Comparison of ENCODE assay signal across 8 cellular contexts in the genomic region with DNA sequence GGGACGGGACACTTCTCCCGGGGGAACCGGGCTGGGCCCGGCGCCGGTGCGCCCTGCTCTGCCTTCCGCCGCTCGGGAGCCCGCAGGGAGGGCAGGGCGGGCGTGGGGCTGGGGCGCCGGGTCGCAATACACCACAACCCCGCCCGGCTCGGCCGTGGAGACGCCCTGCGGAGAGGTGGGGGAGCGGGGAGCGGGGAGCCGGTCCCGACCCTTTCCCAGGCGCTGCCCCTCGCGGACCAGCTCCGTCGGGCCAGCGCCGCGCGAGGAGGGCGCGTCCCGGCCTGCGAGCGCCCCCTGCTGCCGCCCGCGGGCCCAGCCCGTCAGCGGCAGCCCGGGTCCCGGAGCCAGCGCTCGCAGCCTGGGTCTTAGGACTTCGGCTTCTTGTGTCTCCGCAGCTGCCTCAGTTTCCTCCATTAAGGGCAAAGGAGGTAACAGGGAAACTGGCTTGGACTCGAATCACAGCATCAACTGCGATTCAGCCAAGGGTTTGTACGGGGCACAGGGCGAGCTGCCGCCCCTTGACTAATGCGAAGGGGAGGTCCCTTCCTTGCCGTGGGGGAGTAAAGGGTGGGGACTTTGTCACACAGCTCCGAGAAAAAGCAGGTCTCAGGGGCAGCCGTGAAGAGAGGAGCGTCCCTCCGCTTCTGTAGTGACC. TPM values are rescaled to one million over a fixed set of nuclear protein-coding genes. Genes with fewer than 3 reads are reported as not detected.
DNase-seq lines count a peak whose midpoint lies in the region; ATAC-seq, FAIRE-seq and TF ChIP-seq lines count a peak whose summit lies in the region.

No MANE protein-coding gene starts in this region.

- POLR2A ChIA-PET in GM12878 (lab: Charles Lee): interaction anchor here (1.3 kb wide), 1 partner anchor 21 kb away, joined by 3 read pairs; the partner anchor contains the start of gene ASTL

- CTCF ChIA-PET in GM12878 (lab: Yijun Ruan, JAX): interaction anchor here (0.8 to 3.8 kb wide), 19 partner anchors 14 to 291 kb away, joined by 3 to 33 read pairs (median 4); partner anchors contain the start of gene ASTL

- no peaks in the 10 kb centered on the region; the same call in 1 of the 2 replicates for H4K20me1 ChIP-seq in GM12878 (ENCODE audit: control insufficient read depth, insufficient read depth)

- RAD21 ChIA-PET in GM12878 (lab: Charles Lee; ENCODE audit: unreplicated experiment): interaction anchor here (0.9 to 2.8 kb wide), 10 partner anchors 21 to 393 kb away, joined by 3 to 21 read pairs (median 3); no protein-coding TSS in a partner anchor

- intact Hi-C loops in GM12878 (cut with micrococcal nuclease; ENCODE audit: unreplicated experiment): loop anchor here (2.0 to 5.0 kb wide), 2 partner anchors 124 to 150 kb away; partner anchors contain the start of genes CIAO1 and TMEM127

- no peak for TF ChIP-seq EP300 in GM12878 (IDR thresholded peaks at IDR 0.05; ENCODE audit: borderline replicate concordance in 1 of 2, control insufficient read depth in 1 of 2, low read depth in 2 of 2, low read length in 2 of 2)

- peak; percentile 57 for ATAC-seq in GM19372 (IDR thresholded peaks at IDR 0.05; ENCODE audit: low read depth, unreplicated experiment)
- peak; percentile 65 for ATAC-seq in HG03571 (IDR thresholded peaks at IDR 0.05; ENCODE audit: unreplicated experiment)
- peak; percentile 91 for ATAC-seq in GM12878

- in situ Hi-C loops in GM12878 (cut with MboI): no loop called here

- peak overlapping the region; percentile 62 for H2AFZ ChIP-seq in GM12878 (ENCODE audit: control insufficient read depth, low read depth, low read length)

- no peaks in the 10 kb centered on the region for H3K79me2 ChIP-seq in GM12878 (ENCODE audit: control insufficient read depth, insufficient read depth, low read length)

- TF ChIP-seq RAD21 in GM12878 (IDR thresholded peaks at IDR 0.05; ENCODE audit: insufficient read depth, low read depth, low read length): peak; percentile 76

- no TSS peak for BruUV-seq in GM12878 (replicated peaks; lab: Mats Ljungman, UMichigan)

- peaks cover 10% of the 10 kb centered on the region for H3K4me1 ChIP-seq in GM12878 (ENCODE audit: control insufficient read depth, insufficient read depth, low read length)

- DNase-seq in COR-L47 (lab: John Stamatoyannopoulos, UW) (peak; percentile 19), T-helper 2 cell (peak; percentile 44 to 61 (median 48)), GM12878 (ENCODE audit: low read depth, low spot score) (no peak), iPS-NIHi7 (ENCODE audit: extremely low spot score) (peak; percentile 95), HCEC 1CT (no peak)
- DNase-seq in stimulated activated CD4-positive, alpha-beta T cell treated with anti-CD3 and anti-CD28 coated beads, Interleukin-12 subunit alpha, Interleukin-12 subunit beta, amount 100 ng/mL, for 4 hours: peak; percentile 71

- peak; percentile 60 to 88 (median 79); a peak in 5 of 6 replicates for TF ChIP-seq CTCF in GM12878 (IDR thresholded peaks at IDR 0.05 in 2 of 3, conservative IDR thresholded peaks at IDR 0.05 in 1 of 3; ENCODE audit: control insufficient read depth in 2 of 3, extremely low read depth in 1 of 3, insufficient read depth in 1 of 3, low read depth in 3 of 3, low read length in 3 of 3)

- TF ChIP-seq POLR2A in GM12878 (IDR thresholded peaks at IDR 0.05; ENCODE audit: low read depth, low read length): no peak

- H3K27me3 ChIP-seq in GM12878 (replicated peaks in 1 of 2; ENCODE audit: control insufficient read depth in 2 of 2, insufficient read depth in 2 of 2, low read length in 1 of 2): peaks cover 0 to 1% of the 10 kb centered on the region in 2 experiments; a peak in 2 of 4 replicates

- no peaks in the 10 kb centered on the region for H3K36me3 ChIP-seq in GM12878 (ENCODE audit: control insufficient read depth in 2 of 2, insufficient read depth in 2 of 2, low read length in 1 of 2)

- SMC1A ChIA-PET in GM12878 (lab: Charles Lee; ENCODE audit: uncharacterized antibody, unreplicated experiment): interaction anchor here (1.2 to 1.6 kb wide), 4 partner anchors 14 to 125 kb away, joined by 4 to 12 read pairs (median 5); partner anchors contain the start of gene ANKRD36C

- WGBS in GM12878 (ENCODE audit: insufficient coverage, insufficient replicate concordance, low lambda C conversion rate, missing lambda C conversion rate): under 1% methylated on average over 17 of the region's 62 CpGs

- no peak overlapping the region for H3K9ac ChIP-seq in GM12878 (ENCODE audit: control insufficient read depth, insufficient read depth, low read length)

- no peak for FAIRE-seq in GM12878 (lab: Jason Lieb, UNC)

- no peak overlapping the region for H3K27ac ChIP-seq in GM12878 (ENCODE audit: control insufficient read depth, insufficient read depth)

- peak overlapping the region; percentile 62 for H3K4me3 ChIP-seq in GM12878

- H3K4me2 ChIP-seq in GM12878 (ENCODE audit: control insufficient read depth, insufficient read depth): peak overlapping the region; percentile 93

- H3K9me3 ChIP-seq in GM12878 (replicated peaks; ENCODE audit: control insufficient read depth, insufficient read depth, low read length): no peaks in the 10 kb centered on the region

TF ChIP-seq in GM12878, 131 proteins besides CTCF, POLR2A, EP300 and RAD21 (continues in another document):
- 0 out of 2 replicates have a peak, but pooled peaks have one; percentile 45 for TF ChIP-seq BACH1 (IDR thresholded peaks at IDR 0.05; ENCODE audit: borderline replicate concordance)

RNA-seq across cellular contexts. Expression of gene ADRA2B, which starts 0.6 kb away (rescaled TPM):
- total RNA-seq in GM12878 (2013; cell fraction: nucleolus; rRNA removed): 0.31 TPM in 1 of 2 replicates, not detected in the other
- total RNA-seq in GM12878 (2014; rRNA removed): 0.05 TPM in 1 of 2 replicates, not detected in the other
- 0.05 TPM in 1 of 2 replicates, not detected in the other for total RNA-seq in GM12878 (2014; rRNA removed; fragmentation: Illumina TruSeq; extraction: Trizol)
- 0.10 TPM in 1 of 2 replicates, not detected in the other for total RNA-seq in GM12878 (2021)
- polyA plus RNA-seq in GM12878 (2011; ENCODE audit: low read depth): not detected
- not detected in 2 replicates for polyA plus RNA-seq in GM12878 (2011; rRNA removed)
- not detected in 2 replicates for polyA plus RNA-seq in GM12878 (2011; cell fraction: cytosol; rRNA removed)
- polyA plus RNA-seq in GM12878 (2011; cell fraction: nucleus; rRNA removed): 0.79 and 0.84 TPM in 2 replicates
- 0.16 and 0.22 TPM in 2 replicates for polyA plus RNA-seq in GM12878 (2012)
- polyA plus RNA-seq in GM12878 (2014; fragmentation: Illumina TruSeq; extraction: Trizol): 0.01 TPM in 1 of 2 replicates, not detected in the other
- polyA plus RNA-seq in GM12878 (2014; fragmentation: Nextera tagmentation; extraction: Ambion mirVana): under 1 TPM in 1 of 2 experiments, not detected in 1; 0.03 TPM
- 0.05 and 0.09 TPM in 2 replicates for polyA plus RNA-seq in GM12878 (2014; rRNA removed)
- polyA plus RNA-seq in GM12878 (2016; fragmentation: Nextera tagmentation; extraction: Ambion mirVana): not detected
- not detected in 2 replicates for polyA minus RNA-seq in GM12878 (2011; rRNA and poly(A)+ RNA removed)
- not detected in 2 replicates for polyA minus RNA-seq in GM12878 (2011; cell fraction: cytosol; rRNA and poly(A)+ RNA removed)
- 0.10 TPM in 1 of 2 replicates, not detected in the other for polyA minus RNA-seq in GM12878 (2011; cell fraction: nucleus; rRNA and poly(A)+ RNA removed)

RNA-seq across cellular contexts. Expression of gene ASTL, which starts 21.3 kb away (rescaled TPM):
- 0.76 and 2.4 TPM in 2 replicates for total RNA-seq in GM12878 (2013; cell fraction: nucleolus; rRNA removed)
- total RNA-seq in GM12878 (2014; rRNA removed) (0.27 and 0.40 TPM in 2 replicates), GM12878 (2014; rRNA removed; fragmentation: Illumina TruSeq; extraction: Trizol) (0.54 TPM in 1 of 2 replicates, not detected in the other), GM12878 (2021) (0.43 and 1.0 TPM in 2 replicates)
- polyA plus RNA-seq in GM12878 (2011; ENCODE audit: low read depth): 0.72 TPM
- polyA plus RNA-seq in GM12878 (2011; rRNA removed) (0.10 and 0.37 TPM in 2 replicates), GM12878 (2014; fragmentation: Illumina TruSeq; extraction: Trizol) (0.24 TPM in 1 of 2 replicates, not detected in the other), GM12878 (2014; fragmentation: Nextera tagmentation; extraction: Ambion mirVana) (not detected), GM12878 (2014; rRNA removed) (0.18 and 0.37 TPM in 2 replicates), GM12878 (2016; fragmentation: Nextera tagmentation; extraction: Ambion mirVana) (not detected)
- 0.34 and 0.53 TPM in 2 replicates for polyA plus RNA-seq in GM12878 (2011; cell fraction: cytosol; rRNA removed)
- 2.4 TPM in 2 replicates for polyA plus RNA-seq in GM12878 (2011; cell fraction: nucleus; rRNA removed)
- polyA plus RNA-seq in GM12878 (2012): 1.3 and 2.0 TPM in 2 replicates
- polyA minus RNA-seq in GM12878 (2011; rRNA and poly(A)+ RNA removed): 0.52 and 0.95 TPM in 2 replicates
- not detected in 2 replicates for polyA minus RNA-seq in GM12878 (2011; cell fraction: cytosol; rRNA and poly(A)+ RNA removed)
- 0.77 TPM in 1 of 2 replicates, not detected in the other for polyA minus RNA-seq in GM12878 (2011; cell fraction: nucleus; rRNA and poly(A)+ RNA removed)

RNA-seq across cellular contexts. Expression of gene DUSP2, which starts 28.2 kb away (rescaled TPM):
- total RNA-seq in GM12878 (2013; cell fraction: nucleolus; rRNA removed): 404 and 419 TPM in 2 replicates
- total RNA-seq in GM12878 (2014; rRNA removed) (212 and 227 TPM in 2 replicates), GM12878 (2014; rRNA removed; fragmentation: Illumina TruSeq; extraction: Trizol) (57.4 and 58.0 TPM in 2 replicates), GM12878 (2021) (181 and 194 TPM in 2 replicates)
- 22.1 TPM for polyA plus RNA-seq in GM12878 (2011; ENCODE audit: low read depth)
- polyA plus RNA-seq in GM12878 (2011; rRNA removed) (47.5 and 84.3 TPM in 2 replicates), GM12878 (2014; fragmentation: Illumina TruSeq; extraction: Trizol) (11.9 and 35.6 TPM in 2 replicates), GM12878 (2014; fragmentation: Nextera tagmentation; extraction: Ambion mirVana) (10 to 100 TPM in 1 of 2 experiments, 1 to 10 TPM in 1; 9.7 to 34.6 TPM), GM12878 (2014; rRNA removed) (158 and 168 TPM in 2 replicates), GM12878 (2016; fragmentation: Nextera tagmentation; extraction: Ambion mirVana) (10 to 100 TPM; 10.2 to 56.4 TPM)
- 146 and 184 TPM in 2 replicates for polyA plus RNA-seq in GM12878 (2011; cell fraction: cytosol; rRNA removed)
- polyA plus RNA-seq in GM12878 (2011; cell fraction: nucleus; rRNA removed): 522 and 621 TPM in 2 replicates
- 61.4 and 155 TPM in 2 replicates for polyA plus RNA-seq in GM12878 (2012)
- 98.2 and 232 TPM in 2 replicates for polyA minus RNA-seq in GM12878 (2011; rRNA and poly(A)+ RNA removed)
- 87.6 and 111 TPM in 2 replicates for polyA minus RNA-seq in GM12878 (2011; cell fraction: cytosol; rRNA and poly(A)+ RNA removed)
- 636 and 718 TPM in 2 replicates for polyA minus RNA-seq in GM12878 (2011; cell fraction: nucleus; rRNA and poly(A)+ RNA removed)

Comparison
In these comparisons a context has a peak if more than half of its experiments do, and no peak if none do; other contexts are left out.
1. DNase-seq: peak in COR-L47 (single experiment), T-helper 2 cell (5 of 5), iPS-NIHi7 (single experiment) and stimulated activated CD4-positive, alpha-beta T cell treated with anti-CD3 and anti-CD28 coated beads, Interleukin-12 subunit alpha, Interleukin-12 subunit beta, amount 100 ng/mL, for 4 hours (single experiment); none in GM12878 (single experiment) and HCEC 1CT (single experiment).
2. Peak in every context shown above with its lines, with median percentiles within 50 percentile points of each other: ATAC-seq.